In the genomic region with DNA sequence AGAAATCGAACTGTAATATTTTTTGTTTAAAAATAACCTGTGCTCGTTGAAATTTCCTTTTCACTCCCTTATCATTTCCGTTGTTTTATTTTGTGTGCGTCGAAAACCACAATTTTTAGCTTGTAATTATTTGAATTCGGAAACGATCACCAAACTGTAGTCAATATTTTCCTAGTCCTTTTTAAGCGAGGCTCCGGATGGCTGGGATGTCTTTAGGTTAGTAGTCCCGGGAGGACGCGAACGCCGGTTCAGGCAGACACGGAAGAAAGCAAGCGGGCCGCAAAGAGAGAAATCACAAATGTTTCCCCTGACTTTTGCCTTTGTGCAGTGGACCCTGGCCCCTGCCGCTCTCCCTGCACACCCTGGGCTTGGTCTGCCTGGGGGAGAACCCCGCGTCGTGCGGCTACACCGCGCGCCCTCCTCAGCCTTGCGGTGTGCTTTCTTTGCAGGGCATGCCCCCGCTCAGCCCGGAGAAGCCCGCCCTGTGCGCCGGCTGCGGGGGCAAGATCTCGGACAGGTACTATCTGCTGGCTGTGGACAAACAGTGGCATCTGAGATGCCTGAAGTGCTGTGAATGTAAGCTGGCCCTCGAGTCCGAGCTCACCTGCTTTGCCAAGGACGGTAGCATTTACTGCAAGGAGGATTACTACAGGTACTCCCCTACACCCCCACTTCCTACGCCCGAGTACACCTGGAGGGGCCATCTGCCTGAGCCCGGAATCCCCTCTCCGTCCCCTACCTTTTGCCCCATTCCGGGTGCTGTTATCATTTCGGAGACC, we compare ENCODE assay signal across 11 cellular contexts. TPM values are rescaled to one million over a fixed set of nuclear protein-coding genes. Genes with fewer than 3 reads are reported as not detected.
DNase-seq lines count a peak whose midpoint lies in the region; ATAC-seq and TF ChIP-seq lines count a peak whose summit lies in the region.
"Had no signal": no experiment of that assay in that cellular context is flagged by ENCODE, and none has a peak within 500 bp of the region (broad histone marks: within the 10 kb centered on the region; RNA-seq: fewer than 3 reads in every experiment).

No MANE protein-coding gene starts in this region.

- intact Hi-C loops in sciatic nerve (cut with DNase I), result loop anchor here (10.0 kb wide), 1 partner anchor 305 kb away; no protein-coding TSS in a partner anchor

- peak overlapping the region; percentile 53 for H3K4me3 Mint-ChIP-seq in activated T-helper 17 cell treated with anti-CD3 and anti-CD28 coated beads, Interleukin-2, amount 50 U/mL, for 72 hours

- H3K4me1 Mint-ChIP-seq in activated T-helper 17 cell treated with anti-CD3 and anti-CD28 coated beads, Interleukin-2, amount 50 U/mL, for 72 hours, result peaks cover 18% of the 10 kb centered on the region

- peak overlapping the region; percentile 96 for H3K4me3 ChIP-seq in BE2C (ENCODE audit: low read depth, low read length)
- H3K4me3 ChIP-seq in mononuclear cell (ENCODE audit: low read length), result peak overlapping the region; percentile 4

- no peak for DNase-seq in BE2C
- no peak for DNase-seq in sciatic nerve (ENCODE audit: low spot score)
- DNase-seq in KG1 (lab: John Stamatoyannopoulos, UW), result no peak
- no peak for DNase-seq in NCI-H1048 (lab: John Stamatoyannopoulos, UW)
- DNase-seq in SK-N-DZ (ENCODE audit: low spot score), result no peak
- DNase-seq: central memory CD4-positive, alpha-beta T cell; DMS79 treated with DMSO at 0.1 percent for 48 hours; RPMI8226 had no signal

- H3K9me3 Mint-ChIP-seq in activated T-helper 17 cell treated with anti-CD3 and anti-CD28 coated beads, Interleukin-2, amount 50 U/mL, for 72 hours, result no peaks in the 10 kb centered on the region

- no peak overlapping the region for H3K27ac Mint-ChIP-seq in activated T-helper 17 cell treated with anti-CD3 and anti-CD28 coated beads, Interleukin-2, amount 50 U/mL, for 72 hours

- H3K27me3 ChIP-seq in BE2C (peaks cover 5% of the 10 kb centered on the region; the same call in 1 of the 2 replicates), mononuclear cell (ENCODE audit: insufficient read depth, low read length) (peaks cover 96% of the 10 kb centered on the region)

- H3K27me3 Mint-ChIP-seq in activated T-helper 17 cell treated with anti-CD3 and anti-CD28 coated beads, Interleukin-2, amount 50 U/mL, for 72 hours, result peaks cover 84% of the 10 kb centered on the region

- H3K36me3 ChIP-seq in BE2C (peaks cover 8% of the 10 kb centered on the region), ES-I3 (ENCODE audit: insufficient read depth, low read length) (no peaks in the 10 kb centered on the region)

- ATAC-seq in activated T-helper 17 cell treated with anti-CD3 and anti-CD28 coated beads, Interleukin-2, amount 50 U/mL, for 72 hours (replicated peaks), result no peak
- ATAC-seq in sciatic nerve, result no peak

- no peak for TF ChIP-seq CTCF in BE2C (IDR thresholded peaks at IDR 0.05; ENCODE audit: low read depth, low read length)

- H3K4me1 ChIP-seq in BE2C, result peaks cover 6% of the 10 kb centered on the region
- peaks cover 10% of the 10 kb centered on the region; the same call in 1 of the 2 replicates for H3K4me1 ChIP-seq in ES-I3 (ENCODE audit: insufficient read depth, low read length)
- H3K4me1 ChIP-seq in mononuclear cell (ENCODE audit: insufficient read depth, low read length), result peaks cover 63% of the 10 kb centered on the region

- peaks cover 12% of the 10 kb centered on the region for H3K36me3 Mint-ChIP-seq in activated T-helper 17 cell treated with anti-CD3 and anti-CD28 coated beads, Interleukin-2, amount 50 U/mL, for 72 hours (ENCODE audit: low read depth)

- H3K9me3 ChIP-seq in BE2C (no peaks in the 10 kb centered on the region), ES-I3 (ENCODE audit: control insufficient read depth, insufficient read depth, low read length) (no peaks in the 10 kb centered on the region), mononuclear cell (ENCODE audit: low read depth, low read length) (no peaks in the 10 kb centered on the region)

- H3K9ac ChIP-seq in ES-I3 (ENCODE audit: low read depth, low read length), result peak overlapping the region; percentile 28; the same call in 1 of the 2 replicates

RNA-seq across cellular contexts. Expression of gene LHX9, which starts 2.5 kb away (rescaled TPM):
- polyA plus RNA-seq in BE2C (2012; ENCODE audit: insufficient read depth, insufficient read length, low read depth), result 2.6 TPM
- total RNA-seq in activated T-helper 17 cell treated with anti-CD3 and anti-CD28 coated beads, Interleukin-2, amount 50 U/mL, for 72 hours, result not detected
- not detected for total RNA-seq in mononuclear cell
- total RNA-seq in sciatic nerve, result 0.45 TPM
- polyA plus RNA-seq in SK-N-DZ (2014; cell fraction: cytosol; rRNA removed), result 0.13 and 0.46 TPM in 2 replicates
- 0.27 TPM in 2 replicates for polyA plus RNA-seq in SK-N-DZ (2014; cell fraction: nucleus; rRNA removed)

RNA-seq across cellular contexts. Expression of gene C1orf53, which starts 17.3 kb away (rescaled TPM):
- 5.1 TPM for polyA plus RNA-seq in BE2C (2012; ENCODE audit: insufficient read depth, insufficient read length, low read depth)
- total RNA-seq in activated T-helper 17 cell treated with anti-CD3 and anti-CD28 coated beads, Interleukin-2, amount 50 U/mL, for 72 hours, result under 1 TPM; 0.50 to 0.78 TPM
- total RNA-seq in mononuclear cell (not detected), sciatic nerve (1.3 TPM)
- polyA plus RNA-seq in SK-N-DZ (2014; cell fraction: cytosol; rRNA removed), result 1.7 and 3.3 TPM in 2 replicates
- 2.7 TPM in 1 of 2 replicates, not detected in the other for polyA plus RNA-seq in SK-N-DZ (2014; cell fraction: nucleus; rRNA removed)
